1 cellular context compared by ENCODE assay signal in genomic region chr3:11601446-11602241, GRCh38.
TF ChIP-seq lines count a peak whose summit lies in the region.

No MANE protein-coding gene starts in this region.

TF ChIP-seq in HepG2, 621 proteins besides CTCF, POLR2A, EP300 and RAD21 (continued from another document):
- TF ChIP-seq USF2 (IDR thresholded peaks at IDR 0.05; ENCODE audit: low read depth, low read length) (no peak), USF2 (CRISPR knock-in tag; IDR thresholded peaks at IDR 0.05; ENCODE audit: borderline replicate concordance) (no peak), HOXA9 (CRISPR knock-in tag; IDR thresholded peaks at IDR 0.05; ENCODE audit: borderline replicate concordance) (no peak), ATF4 (CRISPR knock-in tag; IDR thresholded peaks at IDR 0.05) (no peak), ZNF407 (CRISPR knock-in tag; IDR thresholded peaks at IDR 0.05; ENCODE audit: not compliant biosample characterization) (no peak), ZNF569 (CRISPR knock-in tag; IDR thresholded peaks at IDR 0.05; ENCODE audit: borderline replicate concordance) (no peak)
